ENCODE assay signal across 13 cellular contexts in the genomic region with DNA sequence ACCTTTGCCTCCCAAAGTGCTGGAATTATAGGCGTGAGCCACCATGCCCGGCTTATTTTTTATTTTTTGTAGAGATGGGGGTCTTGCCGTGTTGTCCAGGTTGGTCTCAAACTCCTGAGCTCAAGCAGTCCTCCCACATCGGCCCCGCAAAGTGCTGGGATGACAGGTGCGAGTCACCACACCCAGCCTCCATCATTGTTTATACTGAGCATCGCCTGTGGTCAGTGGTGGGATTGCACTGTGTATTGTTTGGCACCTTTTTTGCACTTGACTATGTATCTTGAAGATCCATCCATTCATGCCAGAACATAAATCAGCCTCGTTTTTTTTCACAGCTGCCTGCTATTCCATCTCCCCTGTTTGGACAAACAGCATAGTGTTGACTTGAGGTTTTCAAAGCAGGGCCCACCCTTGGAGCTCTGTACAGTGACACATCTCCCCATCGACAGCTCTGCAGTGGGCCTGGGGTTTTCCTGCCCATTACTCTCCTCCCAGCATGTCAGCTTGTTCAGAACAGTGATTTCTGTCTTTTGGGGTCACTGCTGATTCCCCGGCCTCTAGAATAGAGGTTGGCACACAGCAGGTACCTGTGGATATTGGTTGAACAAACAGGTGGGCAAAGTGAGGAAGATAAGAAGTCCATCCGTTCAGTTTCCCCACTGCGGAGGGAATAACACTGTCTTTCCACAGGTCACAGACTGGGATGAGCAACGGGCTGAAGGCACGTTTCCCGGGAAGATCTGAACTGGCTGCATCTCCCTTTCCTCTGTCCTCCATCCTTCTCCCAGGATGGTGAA. TPM values are rescaled to one million over a fixed set of nuclear protein-coding genes. Genes with fewer than 3 reads are reported as not detected.
DNase-seq lines count a peak whose midpoint lies in the region; ATAC-seq and TF ChIP-seq lines count a peak whose summit lies in the region.
"Had no signal": no experiment of that assay in that cellular context is flagged by ENCODE, and none has a peak within 500 bp of the region (broad histone marks: within the 10 kb centered on the region; RNA-seq: fewer than 3 reads in every experiment).

No MANE protein-coding gene starts in this region.

- H3K9me3 ChIP-seq in HEK293 (ENCODE audit: control insufficient read depth, insufficient read depth, low read depth, low read length) (no peaks in the 10 kb centered on the region; the same call in 1 of the 2 replicates), mucosa of descending colon (no peaks in the 10 kb centered on the region)

- H3K4me1 ChIP-seq in HEK293 (ENCODE audit: control insufficient read depth, insufficient read depth, low read length), result no peaks in the 10 kb centered on the region
- no peaks in the 10 kb centered on the region for H3K4me1 ChIP-seq in mucosa of descending colon (ENCODE audit: low read depth)

- no peak overlapping the region for H3K27ac ChIP-seq in HEK293 (ENCODE audit: extremely low read depth, low read depth, low read length)
- H3K27ac ChIP-seq: RWPE1 had no signal

- CTCF ChIA-PET in HEK293 (lab: Yijun Ruan, JAX), result interaction anchor here (0.6 to 2.4 kb wide), 9 partner anchors 10 to 240 kb away, joined by 3 to 8 read pairs (median 4); partner anchors contain the start of gene COX6B1

- DNase-seq in DMS114 treated with DMSO at 0.1 percent for 48 hours (lab: John Stamatoyannopoulos, UW; ENCODE audit: unreplicated experiment) (peak; percentile 8), astrocyte of the cerebellum (ENCODE audit: low read depth) (no peak), mucosa of descending colon (no peak), UCSD-AML1 (lab: John Stamatoyannopoulos, UW; ENCODE audit: unreplicated experiment) (no peak), ureter (ENCODE audit: low spot score) (no peak)
- DNase-seq: COR-L47, head of caudate nucleus, NCI-H524 had no signal

- TF ChIP-seq CTCF in HEK293 (tag by site-specific recombination; IDR thresholded peaks at IDR 0.05), result peak; percentile 27; the same call in 1 of the 2 replicates
- TF ChIP-seq CTCF in astrocyte of the cerebellum (IDR thresholded peaks at IDR 0.05; ENCODE audit: low read depth, low read length, missing control alignments), result peak; percentile 11
- TF ChIP-seq CTCF in mucosa of descending colon (IDR thresholded peaks at IDR 0.05), result no peak

- in situ Hi-C loops in astrocyte of the cerebellum (cut with HindIII; ENCODE audit: low sequenced_read_pairs), result no loop called here

- peak; percentile 40 for ATAC-seq in mucosa of descending colon
- no peak for ATAC-seq in HG03097 (IDR thresholded peaks at IDR 0.05; ENCODE audit: low FRiP score, unreplicated experiment)
- ATAC-seq: natural killer cell treated with Interleukin-12 subunit alpha and Interleukin-12 subunit beta and Interleukin-15 and Interleukin-18, amount 100 ng/mL, for 72 hours; sciatic nerve had no signal

- H3K4me3 ChIP-seq in HEK293 (ENCODE audit: low read depth, low read length), result no peak overlapping the region
- H3K4me3 ChIP-seq in astrocyte of the cerebellum (ENCODE audit: low read depth, low read length), result no peak overlapping the region
- no peak overlapping the region for H3K4me3 ChIP-seq in mucosa of descending colon

- H3K36me3 ChIP-seq in HEK293 (ENCODE audit: control insufficient read depth in 2 of 2, insufficient read depth in 1 of 2, low read length in 2 of 2) (peaks cover 65 to 81% of the 10 kb centered on the region in 2 experiments), mucosa of descending colon (ENCODE audit: low read depth) (peaks cover 21% of the 10 kb centered on the region)

- POLR2A ChIA-PET in HEK293 (lab: Yijun Ruan, JAX), result interaction anchor here (0.6 to 2.6 kb wide), 7 partner anchors 9 to 212 kb away, joined by 3 to 26 read pairs (median 4); partner anchors contain the start of genes ATP4A and COX6B1

- intact Hi-C loops in mucosa of descending colon (cut with DNase I, micrococcal nuclease), result no loop called here

TF ChIP-seq in HEK293, 187 proteins besides CTCF, POLR2A, EP300 and RAD21:
- TF ChIP-seq ZSCAN23 (tag by site-specific recombination; IDR thresholded peaks at IDR 0.05) (no peak), ZNF785 (tag by site-specific recombination; IDR thresholded peaks at IDR 0.05) (no peak), ZNF114 (tag by site-specific recombination; IDR thresholded peaks at IDR 0.05) (no peak), ZNF266 (tag by site-specific recombination; IDR thresholded peaks at IDR 0.05; ENCODE audit: low read depth) (no peak), ZNF692 (tag by site-specific recombination; IDR thresholded peaks at IDR 0.05) (no peak), ZNF529 (tag by site-specific recombination; IDR thresholded peaks at IDR 0.05; ENCODE audit: insufficient replicate concordance) (no peak), REST (tag by site-specific recombination; IDR thresholded peaks at IDR 0.05) (no peak), ZNF596 (tag by site-specific recombination; IDR thresholded peaks at IDR 0.05) (no peak), ZBTB7A (tag by site-specific recombination; IDR thresholded peaks at IDR 0.05; ENCODE audit: low read depth) (no peak), ZNF423 (tag by site-specific recombination; IDR thresholded peaks at IDR 0.05) (no peak), ZNF26 (tag by site-specific recombination; IDR thresholded peaks at IDR 0.05) (no peak), SCRT2 (tag by site-specific recombination; IDR thresholded peaks at IDR 0.05) (peak; percentile 84), PRDM1 (tag by site-specific recombination; IDR thresholded peaks at IDR 0.05) (no peak), SP3 (tag by site-specific recombination; IDR thresholded peaks at IDR 0.05) (no peak), ZNF776 (tag by site-specific recombination; IDR thresholded peaks at IDR 0.05; ENCODE audit: borderline replicate concordance) (no peak), SCRT1 (tag by site-specific recombination; IDR thresholded peaks at IDR 0.05; ENCODE audit: borderline replicate concordance) (peak; percentile 95)

RNA-seq across cellular contexts. Expression of gene UPK1A, which starts 8.2 kb away (rescaled TPM):
- total RNA-seq in mucosa of descending colon, result not detected
- total RNA-seq in ureter, result 631 TPM
- total RNA-seq: sciatic nerve had no signal

RNA-seq across cellular contexts. Expression of gene COX6B1, which starts 10.0 kb away (rescaled TPM):
- total RNA-seq in mucosa of descending colon (100 to 1,000 TPM; 460 to 939 (median 669) TPM), ureter (473 TPM)

RNA-seq across cellular contexts. Expression of gene ETV2, which starts 16.6 kb away (rescaled TPM):
- total RNA-seq in mucosa of descending colon (1 to 10 TPM in 2 of 3 donors, under 1 TPM in 1; 0.76 to 2.0 (median 1.1) TPM), ureter (1.1 TPM)

RNA-seq across cellular contexts. Expression of gene RBM42, which starts 29.3 kb away (rescaled TPM):
- total RNA-seq in mucosa of descending colon, result 10 to 100 TPM; 67.4 to 73.3 (median 67.6) TPM
- 66.6 TPM for total RNA-seq in ureter

RNA-seq across cellular contexts. Expression of gene HAUS5, which starts 45.6 kb away (rescaled TPM):
- total RNA-seq in mucosa of descending colon (10 to 100 TPM in 1 of 3 donors, 1 to 10 TPM in 2; 6.4 to 13.2 (median 9.0) TPM), ureter (19.2 TPM)

Comparison
In these comparisons a context has a peak if more than half of its experiments do, and no peak if none do; other contexts are left out.
1. RNA of gene UPK1A, which starts 8.2 kb away (total RNA-seq): 631 TPM in ureter (single experiment); not detected in mucosa of descending colon; every median in the first group is over 100 times any median in the second.